Comparison of ENCODE assay signal across 18 cellular contexts in the genomic region with DNA sequence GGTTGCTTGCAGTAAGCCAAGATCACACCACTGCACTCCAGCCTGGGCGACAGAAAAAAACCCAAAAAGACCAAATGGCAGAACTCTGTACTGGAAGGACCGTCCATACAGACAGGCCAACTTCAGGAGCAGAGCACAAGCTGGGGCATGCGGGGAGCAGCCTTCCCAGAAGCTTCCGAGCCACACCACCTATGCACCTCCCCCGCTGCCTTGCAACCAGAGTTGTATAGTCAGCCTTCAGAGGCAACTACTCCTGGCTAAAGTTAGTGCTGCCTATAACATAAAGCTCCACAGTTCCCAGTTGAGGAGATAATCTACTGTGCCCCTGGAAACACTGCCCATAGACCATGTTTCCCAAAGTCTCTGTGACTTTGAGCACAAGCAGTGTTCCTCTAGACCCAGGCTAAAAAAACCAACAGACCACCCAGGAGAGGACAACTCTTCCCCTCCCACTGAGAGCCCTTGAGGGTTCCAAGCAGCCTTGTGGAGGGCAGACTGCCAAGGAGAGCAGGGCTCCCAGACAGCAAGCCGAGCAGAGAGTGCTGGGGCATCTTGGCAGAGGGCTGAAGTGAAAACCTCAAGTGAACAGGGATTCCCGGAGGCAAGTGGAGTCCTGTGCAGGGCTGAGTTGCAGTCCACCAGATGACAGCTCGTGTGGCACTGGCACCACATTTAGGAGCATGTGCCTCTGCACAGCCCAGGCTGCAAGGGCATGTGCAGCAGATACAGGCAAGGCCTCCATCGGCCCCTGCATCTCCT. TPM values are rescaled to one million over a fixed set of nuclear protein-coding genes. Genes with fewer than 3 reads are reported as not detected.
DNase-seq lines count a peak whose midpoint lies in the region; ATAC-seq, FAIRE-seq and TF ChIP-seq lines count a peak whose summit lies in the region.
"Had no signal": no experiment of that assay in that cellular context is flagged by ENCODE, and none has a peak within 500 bp of the region (broad histone marks: within the 10 kb centered on the region; RNA-seq: fewer than 3 reads in every experiment).

No MANE protein-coding gene starts in this region.

- H3K4me1 ChIP-seq in H1 (replicated peaks in 1 of 4; ENCODE audit: control insufficient read depth in 3 of 4, insufficient read depth in 4 of 4, low read length in 3 of 4) (peaks cover 0 to 3% (median 0%) of the 10 kb centered on the region in 4 experiments; a peak in 2 of 7 replicates), keratinocyte (ENCODE audit: control insufficient read depth, extremely low read depth, insufficient read depth, low read length) (peaks cover 14% of the 10 kb centered on the region), stomach smooth muscle (ENCODE audit: control insufficient read depth, insufficient read depth, low read length) (peaks cover 15% of the 10 kb centered on the region)

- H3K18ac ChIP-seq in H1 (ENCODE audit: extremely low read depth, low read length) = no peak overlapping the region

- H4K8ac ChIP-seq in H1 (ENCODE audit: extremely low read depth, insufficient read depth, low read length) = no peak overlapping the region

- H3K79me1 ChIP-seq in H1 (ENCODE audit: low read depth, low read length) = no peaks in the 10 kb centered on the region; the same call in 1 of the 2 replicates

- H4K91ac ChIP-seq in H1 (replicated peaks; ENCODE audit: insufficient read length, low read length) = no peak overlapping the region

- no peak overlapping the region for H2BK20ac ChIP-seq in H1 (ENCODE audit: low read length)

- FAIRE-seq in H1 (lab: Jason Lieb, UNC) (no peak), keratinocyte (lab: Jason Lieb, UNC) (peak; percentile 13)
- FAIRE-seq: GM19239, kidney had no signal

- TF ChIP-seq POLR2A in H1 (IDR thresholded peaks at IDR 0.05; ENCODE audit: control extremely low read depth in 1 of 2, low read depth in 2 of 2, low read length in 2 of 2) = no peak

- no peak overlapping the region for H3K4me3 Mint-ChIP-seq in activated naive CD8-positive, alpha-beta T cell treated with anti-CD3 and anti-CD28 coated beads, Interleukin-2, amount 50 U/mL, for 24 hours
- no peak overlapping the region for H3K4me3 Mint-ChIP-seq in activated naive CD8-positive, alpha-beta T cell treated with anti-CD3 and anti-CD28 coated beads for 36 hours
- H3K4me3 Mint-ChIP-seq in HFFc6 = no peak overlapping the region
- H3K4me3 Mint-ChIP-seq: activated T-helper 17 cell treated with anti-CD3 and anti-CD28 coated beads, Interleukin-2, amount 50 U/mL, for 72 hours; naive thymus-derived CD8-positive, alpha-beta T cell had no signal

- H3K9me1 ChIP-seq in keratinocyte (ENCODE audit: control insufficient read depth, extremely low read depth, insufficient read depth, low read length) = no peaks in the 10 kb centered on the region

- H2BK12ac ChIP-seq in H1 (ENCODE audit: low read depth, low read length) = no peak overlapping the region

- H2AFZ ChIP-seq in H1 (ENCODE audit: low read length) (no peak overlapping the region), keratinocyte (ENCODE audit: control insufficient read depth, low read length) (no peak overlapping the region)

- H3K4ac ChIP-seq in H1 (replicated peaks; ENCODE audit: insufficient read length, low read depth, low read length) = no peak overlapping the region

- no peak overlapping the region for H3K4me2 ChIP-seq in H1 (ENCODE audit: insufficient read depth in 1 of 2, low read depth in 2 of 2, low read length in 2 of 2)
- H3K4me2 ChIP-seq in keratinocyte (ENCODE audit: control insufficient read depth, extremely low read depth, insufficient read depth, low read depth, low read length) = no peak overlapping the region

- no peak overlapping the region for H3K23ac ChIP-seq in H1 (ENCODE audit: insufficient read length)

- H4K20me1 ChIP-seq in H1 (replicated peaks in 1 of 2; ENCODE audit: control insufficient read depth in 1 of 2, insufficient read depth in 2 of 2, low read length in 2 of 2) (peaks cover 6 to 9% of the 10 kb centered on the region in 2 experiments), keratinocyte (ENCODE audit: control insufficient read depth, extremely low read depth, insufficient read depth, low read length) (no peaks in the 10 kb centered on the region)

- WGBS in H1 (ENCODE audit: extremely low coverage in 1 of 2, insufficient coverage in 1 of 2, insufficient read length in 1 of 2, insufficient replicate concordance in 2 of 2, low coverage in 1 of 2, low lambda C conversion rate in 2 of 2, missing lambda C conversion rate in 1 of 2), 2 experiments = 87% methylated on average over 9 of the region's 9 CpGs; no CpG with 5 or more reads in 1 of the 2 experiments

- DNase-seq in activated naive CD8-positive, alpha-beta T cell treated with anti-CD3 and anti-CD28 coated beads, Interleukin-2, amount 50 U/mL, for 24 hours = no peak
- DNase-seq in activated naive CD8-positive, alpha-beta T cell treated with anti-CD3 and anti-CD28 coated beads for 36 hours = no peak
- no peak for DNase-seq in H1 (ENCODE audit: low read depth in 1 of 2, low spot score in 2 of 2)
- no peak for DNase-seq in keratinocyte (ENCODE audit: low read depth, low spot score)
- no peak for DNase-seq in HPDE6-E6E7 (ENCODE audit: extremely low spot score)
- DNase-seq in HFFc6 = no peak
- DNase-seq: activated CD4-positive, alpha-beta T cell treated with anti-CD3 and anti-CD28 coated beads, Interleukin-2, amount 50 U/mL, for 4 hours; Caco-2; kidney; naive thymus-derived CD8-positive, alpha-beta T cell; NCI-H1092 treated with DMSO at 0.1 percent for 48 hours; retina; stimulated activated CD4-positive, alpha-beta T cell treated with anti-CD3 and anti-CD28 coated beads, Interleukin-4, amount 100 ng/mL, for 1 hour had no signal

- no peaks in the 10 kb centered on the region for H3K27me3 ChIP-seq in H1 (replicated peaks in 1 of 4; ENCODE audit: control insufficient read depth in 3 of 4, extremely low read depth in 1 of 4, insufficient read depth in 3 of 4, low read length in 3 of 4)
- no peaks in the 10 kb centered on the region for H3K27me3 ChIP-seq in keratinocyte (ENCODE audit: control insufficient read depth, extremely low read depth, insufficient read depth, low read length)
- H3K27me3 ChIP-seq in stomach smooth muscle (ENCODE audit: control insufficient read depth in 1 of 2, insufficient read depth in 2 of 2, low read length in 2 of 2) = no peaks in the 10 kb centered on the region
- H3K27me3 ChIP-seq: vagina had no signal

- no peaks in the 10 kb centered on the region for H3K9me3 ChIP-seq in H1 (ENCODE audit: insufficient read depth in 2 of 2, low read depth in 1 of 2, low read length in 1 of 2)
- H3K9me3 ChIP-seq in keratinocyte (ENCODE audit: control insufficient read depth, low read depth, low read length) = no peaks in the 10 kb centered on the region
- H3K9me3 ChIP-seq in stomach smooth muscle (ENCODE audit: control insufficient read depth in 2 of 2, low read length in 2 of 2) = no peaks in the 10 kb centered on the region
- H3K9me3 ChIP-seq: Caco-2, vagina had no signal

- peak; percentile 6 for ATAC-seq in activated naive CD8-positive, alpha-beta T cell treated with anti-CD3 and anti-CD28 coated beads, Interleukin-2, amount 50 U/mL, for 24 hours
- ATAC-seq in GM18907 (IDR thresholded peaks at IDR 0.05; ENCODE audit: unreplicated experiment) = no peak
- ATAC-seq: activated T-helper 17 cell treated with anti-CD3 and anti-CD28 coated beads, Interleukin-2, amount 50 U/mL, for 72 hours; naive thymus-derived CD8-positive, alpha-beta T cell had no signal

- H2BK15ac ChIP-seq in H1 (ENCODE audit: low read length) = no peak overlapping the region

- TF ChIP-seq RAD21 in H1 (IDR thresholded peaks at IDR 0.05 in 1 of 2, conservative IDR thresholded peaks at IDR 0.05 in 1 of 2; ENCODE audit: low read depth in 2 of 2, low read length in 2 of 2) = no peak

- H3K4me3 ChIP-seq in H1 (ENCODE audit: extremely low read depth in 1 of 4, insufficient read depth in 2 of 4, low read depth in 3 of 4, low read length in 4 of 4) = no peak overlapping the region
- H3K4me3 ChIP-seq in keratinocyte (ENCODE audit: control insufficient read depth in 2 of 3, extremely low read depth in 1 of 3, insufficient read depth in 2 of 3, low read depth in 1 of 3, low read length in 3 of 3) = no peak overlapping the region
- H3K4me3 ChIP-seq in stomach smooth muscle (ENCODE audit: low read length in 2 of 2) = no peak overlapping the region
- H3K4me3 ChIP-seq: vagina had no signal

- no peak overlapping the region for H2BK5ac ChIP-seq in H1 (ENCODE audit: low read depth, low read length)

- H3K27me3 Mint-ChIP-seq in activated naive CD8-positive, alpha-beta T cell treated with anti-CD3 and anti-CD28 coated beads, Interleukin-2, amount 50 U/mL, for 24 hours = no peaks in the 10 kb centered on the region
- no peaks in the 10 kb centered on the region for H3K27me3 Mint-ChIP-seq in activated naive CD8-positive, alpha-beta T cell treated with anti-CD3 and anti-CD28 coated beads for 36 hours
- no peaks in the 10 kb centered on the region for H3K27me3 Mint-ChIP-seq in HFFc6 (ENCODE audit: insufficient read depth)
- H3K27me3 Mint-ChIP-seq: activated T-helper 17 cell treated with anti-CD3 and anti-CD28 coated beads, Interleukin-2, amount 50 U/mL, for 72 hours; naive thymus-derived CD8-positive, alpha-beta T cell had no signal

- no peak overlapping the region for H3K56ac ChIP-seq in H1 (replicated peaks; ENCODE audit: insufficient read length, low read depth, low read length)

- no peaks in the 10 kb centered on the region for H3K9me3 Mint-ChIP-seq in activated naive CD8-positive, alpha-beta T cell treated with anti-CD3 and anti-CD28 coated beads, Interleukin-2, amount 50 U/mL, for 24 hours
- H3K9me3 Mint-ChIP-seq in activated naive CD8-positive, alpha-beta T cell treated with anti-CD3 and anti-CD28 coated beads for 36 hours = no peaks in the 10 kb centered on the region
- no peaks in the 10 kb centered on the region for H3K9me3 Mint-ChIP-seq in HFFc6
- H3K9me3 Mint-ChIP-seq: activated T-helper 17 cell treated with anti-CD3 and anti-CD28 coated beads, Interleukin-2, amount 50 U/mL, for 72 hours; naive thymus-derived CD8-positive, alpha-beta T cell had no signal

- H3K23me2 ChIP-seq in H1 (ENCODE audit: low read depth, low read length) = no peaks in the 10 kb centered on the region

- no peak overlapping the region for H3K14ac ChIP-seq in H1 (ENCODE audit: insufficient read length)

- peaks cover 21% of the 10 kb centered on the region for H3K4me1 Mint-ChIP-seq in activated naive CD8-positive, alpha-beta T cell treated with anti-CD3 and anti-CD28 coated beads, Interleukin-2, amount 50 U/mL, for 24 hours
- peaks cover 17% of the 10 kb centered on the region for H3K4me1 Mint-ChIP-seq in activated naive CD8-positive, alpha-beta T cell treated with anti-CD3 and anti-CD28 coated beads for 36 hours
- peaks cover 16% of the 10 kb centered on the region for H3K4me1 Mint-ChIP-seq in HFFc6 (ENCODE audit: low read depth)

- TF ChIP-seq CTCF in H1 (IDR thresholded peaks at IDR 0.05; ENCODE audit: control extremely low read depth in 1 of 3, insufficient read depth in 1 of 3, low read depth in 1 of 3, low read length in 3 of 3) = no peak
- TF ChIP-seq CTCF in keratinocyte (optimal IDR thresholded peaks at IDR 0.05 in 1 of 3, IDR thresholded peaks at IDR 0.05 in 1 of 3, conservative IDR thresholded peaks at IDR 0.05 in 1 of 3; ENCODE audit: extremely low read depth in 1 of 3, insufficient read depth in 2 of 3, low read length in 3 of 3) = no peak
- no peak for TF ChIP-seq CTCF in HFFc6 (IDR thresholded peaks at IDR 0.05)

- H3K27ac Mint-ChIP-seq in activated naive CD8-positive, alpha-beta T cell treated with anti-CD3 and anti-CD28 coated beads, Interleukin-2, amount 50 U/mL, for 24 hours = no peak overlapping the region
- H3K27ac Mint-ChIP-seq in activated naive CD8-positive, alpha-beta T cell treated with anti-CD3 and anti-CD28 coated beads for 36 hours = no peak overlapping the region
- H3K27ac Mint-ChIP-seq in HFFc6 = no peak overlapping the region

- H4K5ac ChIP-seq in H1 (ENCODE audit: insufficient read length, low read depth, low read length) = no peak overlapping the region

- H3K36me3 ChIP-seq in H1 (ENCODE audit: control insufficient read depth in 2 of 4, insufficient read depth in 4 of 4, low read length in 3 of 4) (peaks cover 24 to 56% (median 38%) of the 10 kb centered on the region in 4 experiments), keratinocyte (ENCODE audit: control insufficient read depth in 2 of 2, extremely low read depth in 1 of 2, insufficient read depth in 2 of 2, low read length in 2 of 2) (peaks cover 20 to 23% of the 10 kb centered on the region in 2 experiments), stomach smooth muscle (ENCODE audit: control insufficient read depth in 2 of 2, insufficient read depth in 2 of 2, low read length in 2 of 2) (peaks cover 34 to 37% of the 10 kb centered on the region in 2 donors)

- H3K79me2 ChIP-seq in H1 (ENCODE audit: control insufficient read depth in 1 of 2, insufficient read depth in 2 of 2, low read length in 2 of 2) = peaks cover 0 to 8% of the 10 kb centered on the region in 2 experiments; a peak in 2 of 4 replicates
- H3K79me2 ChIP-seq in keratinocyte (ENCODE audit: control insufficient read depth, insufficient read depth, low read length) = peaks cover 4% of the 10 kb centered on the region

- TF ChIP-seq EP300 in H1 (IDR thresholded peaks at IDR 0.05; ENCODE audit: borderline replicate concordance in 1 of 2, low read depth in 2 of 2, low read length in 2 of 2) = no peak

- POLR2A ChIA-PET in H1 (lab: Charles Lee; ENCODE audit: partially characterized antibody) = interaction anchor here (0.5 kb wide), 1 partner anchor 317 kb away, joined by 3 read pairs; no protein-coding TSS in a partner anchor

- H3K27ac ChIP-seq in H1 (ENCODE audit: low read depth, low read length) = no peak overlapping the region
- H3K27ac ChIP-seq in keratinocyte (ENCODE audit: control insufficient read depth, insufficient read depth, low read length) = no peak overlapping the region
- peak overlapping the region; percentile 6 for H3K27ac ChIP-seq in stomach smooth muscle (ENCODE audit: low read length)
- H3K27ac ChIP-seq: vagina had no signal

- dilution Hi-C loops in keratinocyte (cut with MboI; ENCODE audit: extremely low pct_ligation_motif_present, low sequenced_read_pairs) = no loop called here

- H3K9ac ChIP-seq in H1 (replicated peaks in 1 of 4; ENCODE audit: extremely low read depth in 1 of 4, low read depth in 3 of 4, low read length in 3 of 4) (no peak overlapping the region), keratinocyte (ENCODE audit: control insufficient read depth, extremely low read depth, insufficient read depth, low read length) (no peak overlapping the region), stomach smooth muscle (ENCODE audit: low read length in 2 of 2) (no peak overlapping the region)

- CTCF ChIA-PET in H1 (lab: Charles Lee; ENCODE audit: partially characterized antibody) = interaction anchor here (1.5 kb wide), 1 partner anchor 12 kb away, joined by 5 read pairs; no protein-coding TSS in a partner anchor

- H3K36me3 Mint-ChIP-seq in activated naive CD8-positive, alpha-beta T cell treated with anti-CD3 and anti-CD28 coated beads, Interleukin-2, amount 50 U/mL, for 24 hours (ENCODE audit: low read depth) = peaks cover 47% of the 10 kb centered on the region
- H3K36me3 Mint-ChIP-seq in activated naive CD8-positive, alpha-beta T cell treated with anti-CD3 and anti-CD28 coated beads for 36 hours = peaks cover 24% of the 10 kb centered on the region
- H3K36me3 Mint-ChIP-seq in HFFc6 (ENCODE audit: low read depth) = peaks cover 11% of the 10 kb centered on the region

- H2AK5ac ChIP-seq in H1 (ENCODE audit: low read depth, low read length) = no peak overlapping the region

- H2BK120ac ChIP-seq in H1 (replicated peaks; ENCODE audit: low read depth, low read length) = no peak overlapping the region

RNA-seq across cellular contexts. Expression of a gene that starts 6.8 kb away (rescaled TPM):
- total RNA-seq in activated naive CD8-positive, alpha-beta T cell treated with anti-CD3 and anti-CD28 coated beads for 36 hours = 1 to 10 TPM; 3.9 to 4.4 TPM
- total RNA-seq in H1 (2021; fragmentation: NEBNext Ultra II Directional; extraction: Animal tissue kit (Norgen Biotek cat#: 25700)) = 7.1 and 7.3 TPM in 2 replicates
- polyA plus RNA-seq in H1 (2011; rRNA removed) (7.3 and 10.3 TPM in 2 replicates), keratinocyte (1.8 to 2.4 TPM (median 2.3 TPM) in 3 replicates)
- polyA plus RNA-seq in H1 (2011; cell fraction: cytosol; rRNA removed) = 11.5 TPM
- 5.6 TPM for polyA plus RNA-seq in H1 (2011; cell fraction: nucleus; rRNA removed)
- not detected in 4 replicates for polyA plus RNA-seq in H1 (2012, experiment 1 of 2)
- polyA plus RNA-seq in H1 (2012, experiment 2 of 2) = 5.5 TPM
- 11.1 TPM for polyA plus RNA-seq in H1 (2013, experiment 1 of 2)
- 10.8 TPM for polyA plus RNA-seq in H1 (2013, experiment 2 of 2)
- 5.5 and 5.6 TPM in 2 replicates for polyA minus RNA-seq in H1 (2011; rRNA and poly(A)+ RNA removed)
- polyA minus RNA-seq in H1 (2011; cell fraction: cytosol; rRNA and poly(A)+ RNA removed) = 5.8 TPM
- polyA minus RNA-seq in H1 (2011; cell fraction: nucleus; rRNA and poly(A)+ RNA removed) = 9.4 TPM
- polyA plus RNA-seq in keratinocyte (2011; ENCODE audit: low read depth) = 1.2 TPM
- polyA plus RNA-seq in keratinocyte (2011; cell fraction: cytosol; rRNA removed) = 1.1 and 1.7 TPM in 2 replicates
- 2.2 TPM in 2 replicates for polyA plus RNA-seq in keratinocyte (2011; cell fraction: nucleus; rRNA removed)
- not detected in 2 replicates for polyA plus RNA-seq in keratinocyte (2012; ENCODE audit: low replicate concordance)
- 0.59 to 0.86 TPM (median 0.69 TPM) in 3 replicates for polyA minus RNA-seq in keratinocyte
- 1.9 TPM for polyA minus RNA-seq in keratinocyte (2011; cell fraction: cytosol; rRNA and poly(A)+ RNA removed)
- polyA minus RNA-seq in keratinocyte (2011; cell fraction: nucleus; rRNA and poly(A)+ RNA removed) = 0.93 and 1.1 TPM in 2 replicates
- total RNA-seq in HFFc6 (2021; fragmentation: NEBNext Ultra II Directional; extraction: Animal tissue kit (Norgen Biotek cat#: 25700)) = 1 to 10 TPM; 2.5 to 3.2 (median 3.0) TPM

RNA-seq across cellular contexts. Expression of a gene that starts 32.7 kb away (rescaled TPM):
- total RNA-seq in activated naive CD8-positive, alpha-beta T cell treated with anti-CD3 and anti-CD28 coated beads for 36 hours = 10 to 100 TPM; 14.6 to 15.8 TPM
- 4.8 and 4.9 TPM in 2 replicates for total RNA-seq in H1 (2021; fragmentation: NEBNext Ultra II Directional; extraction: Animal tissue kit (Norgen Biotek cat#: 25700))
- polyA plus RNA-seq in H1 (2011; rRNA removed) (3.3 and 5.1 TPM in 2 replicates), keratinocyte (not detected in 3 replicates)
- polyA plus RNA-seq in H1 (2011; cell fraction: cytosol; rRNA removed) = 2.4 TPM
- polyA plus RNA-seq in H1 (2011; cell fraction: nucleus; rRNA removed) = 5.6 TPM
- polyA plus RNA-seq in H1 (2012, experiment 1 of 2) = 2.7 to 3.7 TPM (median 3.6 TPM) in 4 replicates
- polyA plus RNA-seq in H1 (2012, experiment 2 of 2) = 5.1 TPM
- 3.6 TPM for polyA plus RNA-seq in H1 (2013, experiment 1 of 2)
- 3.8 TPM for polyA plus RNA-seq in H1 (2013, experiment 2 of 2)
- 0.90 and 1.2 TPM in 2 replicates for polyA minus RNA-seq in H1 (2011; rRNA and poly(A)+ RNA removed)
- polyA minus RNA-seq in H1 (2011; cell fraction: cytosol; rRNA and poly(A)+ RNA removed) = 1.5 TPM
- polyA minus RNA-seq in H1 (2011; cell fraction: nucleus; rRNA and poly(A)+ RNA removed) = 2.3 TPM
- not detected for polyA plus RNA-seq in keratinocyte (2011; ENCODE audit: low read depth)
- polyA plus RNA-seq in keratinocyte (2011; cell fraction: cytosol; rRNA removed) = 0.05 and 0.11 TPM in 2 replicates
- polyA plus RNA-seq in keratinocyte (2011; cell fraction: nucleus; rRNA removed) = 0.10 and 0.39 TPM in 2 replicates
- 0.24 TPM in 1 of 2 replicates, not detected in the other for polyA plus RNA-seq in keratinocyte (2012; ENCODE audit: low replicate concordance)
- polyA minus RNA-seq in keratinocyte = 0.06 TPM in 1 of 3 replicates, not detected in the others
- polyA minus RNA-seq in keratinocyte (2011; cell fraction: cytosol; rRNA and poly(A)+ RNA removed) = not detected
- polyA minus RNA-seq in keratinocyte (2011; cell fraction: nucleus; rRNA and poly(A)+ RNA removed) = not detected in 2 replicates
- total RNA-seq in HFFc6 (2021; fragmentation: NEBNext Ultra II Directional; extraction: Animal tissue kit (Norgen Biotek cat#: 25700)) = 10 to 100 TPM; 47.8 to 65.0 (median 59.1) TPM
